21 cellular contexts compared by ENCODE assay signal in the genomic region with DNA sequence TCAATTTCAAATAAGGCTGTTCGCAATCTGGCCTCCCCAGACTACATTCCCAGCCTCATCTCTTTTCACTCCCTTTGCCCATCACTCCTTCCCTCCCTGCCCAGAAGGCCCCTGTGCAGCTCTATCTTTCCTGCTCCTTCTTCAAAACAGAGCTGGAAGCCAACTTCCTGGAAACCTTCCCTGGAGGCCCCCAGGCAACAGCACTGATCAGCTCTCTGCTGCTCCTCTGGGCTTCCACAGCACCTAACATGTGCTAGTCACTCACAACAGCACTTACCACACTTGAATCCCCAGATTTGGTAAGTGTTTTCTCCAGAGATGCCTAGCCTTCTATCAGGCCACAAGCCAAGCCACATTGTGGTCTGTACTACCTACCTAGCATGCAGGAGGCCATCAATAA. TPM values are rescaled to one million over a fixed set of nuclear protein-coding genes. Genes with fewer than 3 reads are reported as not detected.
DNase-seq lines count a peak whose midpoint lies in the region; ATAC-seq lines count a peak whose summit lies in the region.
"Had no signal": no experiment of that assay in that cellular context is flagged by ENCODE, and none has a peak within 500 bp of the region (broad histone marks: within the 10 kb centered on the region; RNA-seq: fewer than 3 reads in every experiment).

No MANE protein-coding gene starts in this region.

- H3K27ac Mint-ChIP-seq in T-helper 17 cell = no peak overlapping the region
- H3K27ac Mint-ChIP-seq: CD4-positive, alpha-beta memory T cell; IgD-negative memory B cell; T-cell had no signal

- no peaks in the 10 kb centered on the region for H3K36me3 Mint-ChIP-seq in T-helper 17 cell (ENCODE audit: low read depth)
- H3K36me3 Mint-ChIP-seq: CD4-positive, alpha-beta memory T cell; T-cell had no signal

- no peak overlapping the region for H3K4me3 ChIP-seq in mesendoderm (ENCODE audit: low read length)
- H3K4me3 ChIP-seq: BLaER1 treated with 17β-estradiol and CSF1 and Interleukin-3, amounts not matched to agents 10 nM and 100 nM had no signal

- no peak overlapping the region for H3K27ac ChIP-seq in mesendoderm (ENCODE audit: low read depth, low read length)
- H3K27ac ChIP-seq: 22Rv1; BLaER1 treated with 17β-estradiol and CSF1 and Interleukin-3, amounts not matched to agents 10 nM and 100 nM; RWPE1 had no signal

- H3K56ac ChIP-seq in mesendoderm (ENCODE audit: low read length) = peak overlapping the region; percentile 22

- H4K5ac ChIP-seq in mesendoderm (ENCODE audit: low read length) = no peak overlapping the region

- WGBS in mesendoderm (ENCODE audit: extremely low coverage, insufficient coverage, low lambda C conversion rate) = no CpG with 5 or more reads among the region's 1 CpG

- H3K4me3 Mint-ChIP-seq in T-helper 17 cell = no peak overlapping the region
- H3K4me3 Mint-ChIP-seq: IgD-negative memory B cell, T-cell had no signal

- H3K9me3 ChIP-seq in T-helper 17 cell (ENCODE audit: control insufficient read depth, low read length, poor library complexity, severe bottlenecking) = no peaks in the 10 kb centered on the region
- H3K9me3 ChIP-seq: BLaER1 treated with 17β-estradiol and CSF1 and Interleukin-3, amounts not matched to agents 10 nM and 100 nM had no signal

- no peak overlapping the region for H2BK15ac ChIP-seq in mesendoderm (replicated peaks; ENCODE audit: low read depth)

- H3K23ac ChIP-seq in mesendoderm (ENCODE audit: low read length) = no peak overlapping the region

- no peaks in the 10 kb centered on the region for H3K79me2 ChIP-seq in mesendoderm (ENCODE audit: control insufficient read depth, insufficient read depth, low read length)

- no peaks in the 10 kb centered on the region for H3K79me1 ChIP-seq in mesendoderm (ENCODE audit: low read length)

- no peak overlapping the region for H2BK5ac ChIP-seq in mesendoderm (ENCODE audit: low read length)

- H2AK5ac ChIP-seq in mesendoderm (ENCODE audit: low read length) = no peak overlapping the region

- H3K36me3 ChIP-seq in mesendoderm (ENCODE audit: control insufficient read depth, insufficient read depth, low read length) = no peaks in the 10 kb centered on the region
- H3K36me3 ChIP-seq: BLaER1 treated with 17β-estradiol and CSF1 and Interleukin-3, amounts not matched to agents 10 nM and 100 nM had no signal

- peaks cover 35% of the 10 kb centered on the region for H3K27me3 Mint-ChIP-seq in T-helper 17 cell

- H3K4me1 ChIP-seq in mesendoderm (ENCODE audit: control insufficient read depth, low read depth, low read length) = no peaks in the 10 kb centered on the region

- no peak overlapping the region for H3K9ac ChIP-seq in mesendoderm (ENCODE audit: low read length)
- H3K9ac ChIP-seq: BLaER1 treated with 17β-estradiol and CSF1 and Interleukin-3, amounts not matched to agents 10 nM and 100 nM had no signal

- no peak for ATAC-seq in T-helper 17 cell
- ATAC-seq: T-cell had no signal

- H3K4me1 Mint-ChIP-seq in T-helper 17 cell = peaks cover 2% of the 10 kb centered on the region
- H3K4me1 Mint-ChIP-seq: CD4-positive, alpha-beta memory T cell; IgD-negative memory B cell; T-cell had no signal

- H4K8ac ChIP-seq in mesendoderm (ENCODE audit: low read depth, low read length) = no peak overlapping the region

- DNase-seq in DMS 273 (lab: John Stamatoyannopoulos, UW; ENCODE audit: unreplicated experiment) (peak; percentile 12), DMS 273 treated with DMSO at 0.1 percent for 48 hours (lab: John Stamatoyannopoulos, UW) (no peak), ELR (ENCODE audit: low read depth) (peak; percentile 6), SK-MEL-5 (ENCODE audit: low read depth, low spot score) (peak; percentile 10), mesendoderm (peak; percentile 42), T-helper 17 cell (no peak), HT-29 (ENCODE audit: low spot score) (no peak)
- DNase-seq in activated effector memory CD4-positive, alpha-beta T cell treated with Interleukin-2 at 50 U/mL for 16 hours = no peak
- DNase-seq: ACHN; CD4-positive, alpha-beta memory T cell; MV-4-11; NCI-H1105 treated with DMSO at 0.1 percent for 48 hours; NCI-H2081; NCI-H446 treated with DMSO at 0.1 percent for 48 hours; NCI-H526 treated with DMSO at 0.1 percent for 48 hours; SHP77 treated with DMSO at 0.1 percent for 48 hours; T-cell had no signal

- in situ Hi-C loops in SK-MEL-5 (cut with HindIII; ENCODE audit: low pct_unique_long_range_greater_than_20kb, low sequenced_read_pairs) = no loop called here

- H3K27me3 ChIP-seq in mesendoderm (ENCODE audit: insufficient read depth, low read length, poor library complexity) = no peaks in the 10 kb centered on the region
- H3K27me3 ChIP-seq: BLaER1 treated with 17β-estradiol and CSF1 and Interleukin-3, amounts not matched to agents 10 nM and 100 nM had no signal

- no peak overlapping the region for H3K4ac ChIP-seq in mesendoderm (ENCODE audit: low read depth, low read length)

- no peak overlapping the region for H3K4me2 ChIP-seq in mesendoderm (ENCODE audit: low read length)

- H3K18ac ChIP-seq in mesendoderm (ENCODE audit: low read length) = no peak overlapping the region

- H2BK120ac ChIP-seq in mesendoderm (ENCODE audit: low read depth, low read length) = no peak overlapping the region

RNA-seq across cellular contexts. Expression of gene SMAD9, which starts 9.5 kb away (rescaled TPM):
- total RNA-seq in SK-MEL-5 (2014; rRNA removed; shearing (Covaris generic)) = 6.9 and 8.6 TPM in 2 replicates
- 6.7 and 11.2 TPM in 2 replicates for polyA plus RNA-seq in SK-MEL-5 (2015; cell fraction: cytosol; rRNA removed)
- 6.9 and 7.7 TPM in 2 replicates for polyA plus RNA-seq in SK-MEL-5 (2015; cell fraction: nucleus; rRNA removed)
- polyA plus RNA-seq in mesendoderm (2013, experiment 1 of 2) = 0.74 TPM
- 0.66 TPM for polyA plus RNA-seq in mesendoderm (2013, experiment 2 of 2)
- not detected for total RNA-seq in T-helper 17 cell
- 0.10 TPM in 1 of 2 replicates, not detected in the other for total RNA-seq in HT-29 (2014; rRNA removed; shearing (Covaris generic))
- total RNA-seq: CD4-positive, alpha-beta memory T cell had no signal

Comparison
In these comparisons a context has a peak if more than half of its experiments do, and no peak if none do; other contexts are left out.
1. DNase-seq: peak in DMS 273 (single experiment), ELR (single experiment), SK-MEL-5 (single experiment) and mesendoderm (single experiment); none in DMS 273 treated with DMSO at 0.1 percent for 48 hours (single experiment), activated effector memory CD4-positive, alpha-beta T cell treated with Interleukin-2 at 50 U/mL for 16 hours (single experiment), T-helper 17 cell (0 of 3) and HT-29 (single experiment).